1 cellular context compared by ENCODE assay signal in genomic region chr16:57993452-57993851, GRCh38.
TF ChIP-seq lines count a peak whose summit lies in the region.

No MANE protein-coding gene starts in this region.

TF ChIP-seq in HepG2, 621 proteins besides CTCF, POLR2A, EP300 and RAD21:
- TF ChIP-seq ZC3H13 (CRISPR knock-in tag; IDR thresholded peaks at IDR 0.05) (peak; percentile 64; the same call in 1 of the 2 replicates), NR3C1 (CRISPR knock-in tag; IDR thresholded peaks at IDR 0.05) (no peak), GLI4 (CRISPR knock-in tag; IDR thresholded peaks at IDR 0.05; ENCODE audit: borderline replicate concordance) (no peak), FOXA3 (CRISPR knock-in tag; IDR thresholded peaks at IDR 0.05) (no peak)
